In the genomic region with DNA sequence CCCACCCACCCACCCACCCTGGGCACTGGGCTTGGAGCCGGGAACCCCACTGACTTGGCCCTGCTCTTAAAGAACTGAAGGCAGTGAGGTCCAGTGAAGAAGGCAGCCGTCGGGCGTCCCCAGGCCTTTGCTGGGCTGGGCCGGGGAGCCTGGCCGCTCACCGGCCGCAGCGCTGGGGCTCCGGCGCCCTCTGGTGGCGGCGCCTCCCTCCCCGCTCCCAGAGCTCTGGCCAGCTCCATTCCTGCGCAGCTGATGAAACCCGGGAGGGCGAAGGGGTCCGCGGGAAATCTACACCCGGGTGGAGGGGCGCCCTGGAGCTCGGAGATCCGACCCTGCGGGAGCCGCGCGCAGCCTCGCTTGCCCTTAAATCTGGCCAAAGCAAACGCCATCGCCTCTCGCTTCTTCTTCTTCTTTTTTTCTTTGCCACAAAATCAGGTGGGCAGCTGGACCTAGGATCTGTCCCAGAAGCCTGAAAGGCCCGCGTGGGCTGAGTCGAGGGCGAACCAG, we compare ENCODE assay signal across 8 cellular contexts. TPM values are rescaled to one million over a fixed set of nuclear protein-coding genes. Genes with fewer than 3 reads are reported as not detected.
DNase-seq lines count a peak whose midpoint lies in the region; ATAC-seq, FAIRE-seq and TF ChIP-seq lines count a peak whose summit lies in the region.

No MANE protein-coding gene starts in this region.

- H3K4me1 Mint-ChIP-seq in activated CD8-positive, alpha-beta memory T cell treated with anti-CD3 and anti-CD28 coated beads, Interleukin-2, amount 10 ng/mL, durations not matched to agents 7 days and 5 days = peaks cover 6% of the 10 kb centered on the region

- DNase-seq in BE2C (peak; percentile 73), GM12892 (ENCODE audit: insufficient read length) (peak; percentile 83), HuH-7.5 (ENCODE audit: low spot score) (peak; percentile 86), foreskin keratinocyte (peak in 1 of 2 donors; percentile 4), NCI-H1417 treated with DMSO at 0.1 percent for 48 hours (lab: John Stamatoyannopoulos, UW) (no peak)
- peak; percentile 41 for DNase-seq in activated CD8-positive, alpha-beta memory T cell treated with anti-CD3 and anti-CD28 coated beads, Interleukin-2, amount 10 ng/mL, durations not matched to agents 7 days and 5 days

- no peak overlapping the region for H3K27ac Mint-ChIP-seq in activated CD8-positive, alpha-beta memory T cell treated with anti-CD3 and anti-CD28 coated beads, Interleukin-2, amount 10 ng/mL, durations not matched to agents 7 days and 5 days

- H3K36me3 Mint-ChIP-seq in activated CD8-positive, alpha-beta memory T cell treated with anti-CD3 and anti-CD28 coated beads, Interleukin-2, amount 10 ng/mL, durations not matched to agents 7 days and 5 days = no peaks in the 10 kb centered on the region

- TF ChIP-seq CTCF in BE2C (IDR thresholded peaks at IDR 0.05; ENCODE audit: low read depth, low read length) (peak; percentile 84), foreskin keratinocyte (conservative IDR thresholded peaks at IDR 0.05) (peak; percentile 78), neutrophil (IDR thresholded peaks at IDR 0.05) (peak; percentile 24)

- peak; percentile 30 for ATAC-seq in activated CD8-positive, alpha-beta memory T cell treated with anti-CD3 and anti-CD28 coated beads, Interleukin-2, amount 10 ng/mL, durations not matched to agents 7 days and 5 days
- ATAC-seq in foreskin keratinocyte (peak; percentile 69), GM19023 (IDR thresholded peaks at IDR 0.05; ENCODE audit: unreplicated experiment) (no peak)

- H3K27me3 ChIP-seq in BE2C (peaks cover 34% of the 10 kb centered on the region), foreskin keratinocyte (peaks cover 50% of the 10 kb centered on the region), neutrophil (peaks cover 84% of the 10 kb centered on the region)

- peaks cover 32% of the 10 kb centered on the region for H3K27me3 Mint-ChIP-seq in activated CD8-positive, alpha-beta memory T cell treated with anti-CD3 and anti-CD28 coated beads, Interleukin-2, amount 10 ng/mL, durations not matched to agents 7 days and 5 days

- H3K4me3 Mint-ChIP-seq in activated CD8-positive, alpha-beta memory T cell treated with anti-CD3 and anti-CD28 coated beads, Interleukin-2, amount 10 ng/mL, durations not matched to agents 7 days and 5 days = no peak overlapping the region

- H3K4me3 ChIP-seq in BE2C (ENCODE audit: low read depth, low read length) (no peak overlapping the region; the same call in 1 of the 2 replicates), neutrophil (ENCODE audit: low read depth in 1 of 2, low read length in 1 of 2) (no peak overlapping the region)

- no peak overlapping the region for H3K27ac ChIP-seq in foreskin keratinocyte
- no peak overlapping the region for H3K27ac ChIP-seq in neutrophil

- H3K36me3 ChIP-seq in BE2C (no peaks in the 10 kb centered on the region), neutrophil (no peaks in the 10 kb centered on the region)

- H3K4me1 ChIP-seq in BE2C (no peaks in the 10 kb centered on the region), foreskin keratinocyte (no peaks in the 10 kb centered on the region), neutrophil (ENCODE audit: control insufficient read depth in 1 of 2, insufficient read depth in 1 of 2, low read depth in 1 of 2, low read length in 1 of 2) (peaks cover 0 to 11% of the 10 kb centered on the region in 2 experiments)

- TF ChIP-seq POLR2A in GM12892 (IDR thresholded peaks at IDR 0.05; ENCODE audit: low read depth, low read length) = no peak

- no peaks in the 10 kb centered on the region for H3K9me3 ChIP-seq in BE2C
- H3K9me3 ChIP-seq in neutrophil = no peaks in the 10 kb centered on the region

- no peak for FAIRE-seq in GM12892 (lab: Jason Lieb, UNC)

- H3K9me3 Mint-ChIP-seq in activated CD8-positive, alpha-beta memory T cell treated with anti-CD3 and anti-CD28 coated beads, Interleukin-2, amount 10 ng/mL, durations not matched to agents 7 days and 5 days (ENCODE audit: low read depth) = no peaks in the 10 kb centered on the region

- CTCF ChIA-PET in activated CD8-positive, alpha-beta memory T cell treated with anti-CD3 and anti-CD28 coated beads, Interleukin-2, amount 10 ng/mL, durations not matched to agents 7 days and 5 days (lab: Charles Lee) = interaction anchor here (0.6 to 3.7 kb wide), 11 partner anchors 10 to 716 kb away, joined by 3 to 24 read pairs (median 6); no protein-coding TSS in a partner anchor

RNA-seq across cellular contexts. Expression of gene CXCL12, which starts 1.7 kb away (rescaled TPM):
- 1.1 TPM for polyA plus RNA-seq in BE2C (2012; ENCODE audit: insufficient read depth, insufficient read length, low read depth)
- polyA plus RNA-seq in GM12892 (2012; ENCODE audit: missing spikeins) = 5.8 TPM
- not detected for total RNA-seq in activated CD8-positive, alpha-beta memory T cell treated with anti-CD3 and anti-CD28 coated beads, Interleukin-2, amount 10 ng/mL, durations not matched to agents 7 days and 5 days
- not detected in 2 replicates for total RNA-seq in foreskin keratinocyte
- polyA plus RNA-seq in foreskin keratinocyte = not detected in 2 replicates

Comparison
In these comparisons a context has a peak if more than half of its experiments do, and no peak if none do; other contexts are left out.
1. CTCF ChIP-seq: peak in every context shown above with its lines; median percentile 84 in BE2C; 78 in foreskin keratinocyte; 24 in neutrophil.